ENCODE assay signal across 1 cellular context in the genomic region with DNA sequence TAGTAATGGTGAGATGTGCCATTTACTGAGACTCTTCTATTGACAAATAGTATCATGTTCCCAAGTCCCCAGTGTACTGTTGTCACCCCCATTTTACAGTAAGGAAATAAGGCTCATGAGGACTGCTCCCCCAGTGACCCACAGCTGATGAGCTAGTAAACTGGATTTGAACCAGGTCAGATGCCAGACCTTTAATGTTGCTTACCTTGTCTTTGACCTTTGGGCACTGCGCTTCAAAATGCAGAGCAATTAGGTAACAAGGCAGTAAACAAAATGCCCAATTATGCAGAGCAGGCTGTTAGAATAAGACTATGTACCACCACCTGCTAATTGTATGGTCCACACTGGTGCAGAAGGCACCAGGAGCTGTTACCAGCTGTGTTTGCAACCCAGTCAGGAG.
TF ChIP-seq lines count a peak whose summit lies in the region.

No MANE protein-coding gene starts in this region.

TF ChIP-seq in SK-N-SH, 30 proteins besides CTCF, POLR2A, EP300 and RAD21:
- TF ChIP-seq NRF1 (IDR thresholded peaks at IDR 0.05; ENCODE audit: low read depth, low read length) (no peak), POLR2AphosphoS5 (IDR thresholded peaks at IDR 0.05; ENCODE audit: low read depth, low read length) (no peak), USF1 (IDR thresholded peaks at IDR 0.05; ENCODE audit: borderline replicate concordance, low read depth) (no peak), RCOR1 (IDR thresholded peaks at IDR 0.05; ENCODE audit: low read length) (no peak), RFX5 (IDR thresholded peaks at IDR 0.05; ENCODE audit: low read length) (no peak), MXI1 (IDR thresholded peaks at IDR 0.05; ENCODE audit: low read depth, low read length) (no peak), NFIC (IDR thresholded peaks at IDR 0.05; ENCODE audit: borderline replicate concordance) (no peak), JUND (IDR thresholded peaks at IDR 0.05) (no peak), SMC3 (IDR thresholded peaks at IDR 0.05; ENCODE audit: low read depth, low read length) (no peak), USF2 (IDR thresholded peaks at IDR 0.05; ENCODE audit: borderline replicate concordance, low read depth, low read length) (no peak), SIN3A (IDR thresholded peaks at IDR 0.05; ENCODE audit: borderline replicate concordance, low read depth, low read length) (no peak), MEF2A (IDR thresholded peaks at IDR 0.05; ENCODE audit: borderline replicate concordance, low read depth) (no peak)
- TF ChIP-seq, protein P1, sequence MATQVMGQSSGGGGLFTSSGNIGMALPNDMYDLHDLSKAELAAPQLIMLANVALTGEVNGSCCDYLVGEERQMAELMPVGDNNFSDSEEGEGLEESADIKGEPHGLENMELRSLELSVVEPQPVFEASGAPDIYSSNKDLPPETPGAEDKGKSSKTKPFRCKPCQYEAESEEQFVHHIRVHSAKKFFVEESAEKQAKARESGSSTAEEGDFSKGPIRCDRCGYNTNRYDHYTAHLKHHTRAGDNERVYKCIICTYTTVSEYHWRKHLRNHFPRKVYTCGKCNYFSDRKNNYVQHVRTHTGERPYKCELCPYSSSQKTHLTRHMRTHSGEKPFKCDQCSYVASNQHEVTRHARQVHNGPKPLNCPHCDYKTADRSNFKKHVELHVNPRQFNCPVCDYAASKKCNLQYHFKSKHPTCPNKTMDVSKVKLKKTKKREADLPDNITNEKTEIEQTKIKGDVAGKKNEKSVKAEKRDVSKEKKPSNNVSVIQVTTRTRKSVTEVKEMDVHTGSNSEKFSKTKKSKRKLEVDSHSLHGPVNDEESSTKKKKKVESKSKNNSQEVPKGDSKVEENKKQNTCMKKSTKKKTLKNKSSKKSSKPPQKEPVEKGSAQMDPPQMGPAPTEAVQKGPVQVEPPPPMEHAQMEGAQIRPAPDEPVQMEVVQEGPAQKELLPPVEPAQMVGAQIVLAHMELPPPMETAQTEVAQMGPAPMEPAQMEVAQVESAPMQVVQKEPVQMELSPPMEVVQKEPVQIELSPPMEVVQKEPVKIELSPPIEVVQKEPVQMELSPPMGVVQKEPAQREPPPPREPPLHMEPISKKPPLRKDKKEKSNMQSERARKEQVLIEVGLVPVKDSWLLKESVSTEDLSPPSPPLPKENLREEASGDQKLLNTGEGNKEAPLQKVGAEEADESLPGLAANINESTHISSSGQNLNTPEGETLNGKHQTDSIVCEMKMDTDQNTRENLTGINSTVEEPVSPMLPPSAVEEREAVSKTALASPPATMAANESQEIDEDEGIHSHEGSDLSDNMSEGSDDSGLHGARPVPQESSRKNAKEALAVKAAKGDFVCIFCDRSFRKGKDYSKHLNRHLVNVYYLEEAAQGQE (IDR thresholded peaks at IDR 0.05; ENCODE audit: low read depth, low read length): no peak
- TF ChIP-seq, protein P2, sequence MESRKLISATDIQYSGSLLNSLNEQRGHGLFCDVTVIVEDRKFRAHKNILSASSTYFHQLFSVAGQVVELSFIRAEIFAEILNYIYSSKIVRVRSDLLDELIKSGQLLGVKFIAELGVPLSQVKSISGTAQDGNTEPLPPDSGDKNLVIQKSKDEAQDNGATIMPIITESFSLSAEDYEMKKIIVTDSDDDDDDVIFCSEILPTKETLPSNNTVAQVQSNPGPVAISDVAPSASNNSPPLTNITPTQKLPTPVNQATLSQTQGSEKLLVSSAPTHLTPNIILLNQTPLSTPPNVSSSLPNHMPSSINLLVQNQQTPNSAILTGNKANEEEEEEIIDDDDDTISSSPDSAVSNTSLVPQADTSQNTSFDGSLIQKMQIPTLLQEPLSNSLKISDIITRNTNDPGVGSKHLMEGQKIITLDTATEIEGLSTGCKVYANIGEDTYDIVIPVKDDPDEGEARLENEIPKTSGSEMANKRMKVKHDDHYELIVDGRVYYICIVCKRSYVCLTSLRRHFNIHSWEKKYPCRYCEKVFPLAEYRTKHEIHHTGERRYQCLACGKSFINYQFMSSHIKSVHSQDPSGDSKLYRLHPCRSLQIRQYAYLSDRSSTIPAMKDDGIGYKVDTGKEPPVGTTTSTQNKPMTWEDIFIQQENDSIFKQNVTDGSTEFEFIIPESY (IDR thresholded peaks at IDR 0.05; ENCODE audit: borderline replicate concordance, low read depth): no peak
